In genomic region chr21:32257952-32258785, GRCh38 we compare ENCODE assay signal across 8 cellular contexts. TPM values are rescaled to one million over a fixed set of nuclear protein-coding genes. Genes with fewer than 3 reads are reported as not detected.
DNase-seq lines count a peak whose midpoint lies in the region; ATAC-seq and TF ChIP-seq lines count a peak whose summit lies in the region.

No MANE protein-coding gene starts in this region.

- H3K9me3 Mint-ChIP-seq in stimulated activated naive CD8-positive, alpha-beta T cell treated with anti-CD3 and anti-CD28 coated beads, Interleukin-15, amount 100 ng/mL, for 72 hours = no peaks in the 10 kb centered on the region

- H3K4me3 Mint-ChIP-seq in stimulated activated naive CD8-positive, alpha-beta T cell treated with anti-CD3 and anti-CD28 coated beads, Interleukin-15, amount 100 ng/mL, for 72 hours = no peak overlapping the region

- H3K27me3 ChIP-seq in right lobe of liver = no peaks in the 10 kb centered on the region

- H3K36me3 ChIP-seq in right lobe of liver = no peaks in the 10 kb centered on the region

- peak; percentile 68 to 85 (median 74) for TF ChIP-seq CTCF in right lobe of liver (IDR thresholded peaks at IDR 0.05)

- ATAC-seq in HG02642 (IDR thresholded peaks at IDR 0.05; ENCODE audit: poor library complexity, unreplicated experiment) (peak; percentile 71), right lobe of liver (peak; percentile 95 to 99 (median 96))
- ATAC-seq in stimulated activated naive CD8-positive, alpha-beta T cell treated with anti-CD3 and anti-CD28 coated beads, Interleukin-15, amount 100 ng/mL, for 72 hours = peak; percentile 79

- H3K27ac ChIP-seq in right lobe of liver = no peak overlapping the region

- DNase-seq in activated naive CD4-positive, alpha-beta T cell treated with Interleukin-2 at 50 U/mL for 16 hours = peak; percentile 38
- no peak for DNase-seq in activated naive CD4-positive, alpha-beta T cell (lab: John Stamatoyannopoulos, UW)
- peak; percentile 94 for DNase-seq in NCI-H1694 treated with DMSO at 0.1 percent for 48 hours (lab: John Stamatoyannopoulos, UW)
- DNase-seq in SW480 (ENCODE audit: low spot score) = peak; percentile 80
- peak; percentile 92 for DNase-seq in dermis blood vessel endothelial cell
- peak; percentile 53 to 69 (median 61) for DNase-seq in right lobe of liver
- peak; percentile 25 to 41 for DNase-seq in stimulated activated naive CD8-positive, alpha-beta T cell treated with anti-CD3 and anti-CD28 coated beads, Interleukin-15, amount 100 ng/mL, for 72 hours

- H3K4me3 ChIP-seq in right lobe of liver = no peak overlapping the region

- H3K4me1 ChIP-seq in right lobe of liver = no peaks in the 10 kb centered on the region

- peaks cover 5% of the 10 kb centered on the region for H3K4me1 Mint-ChIP-seq in stimulated activated naive CD8-positive, alpha-beta T cell treated with anti-CD3 and anti-CD28 coated beads, Interleukin-15, amount 100 ng/mL, for 72 hours

- WGBS in right lobe of liver (ENCODE audit: insufficient coverage, low coverage, low lambda C conversion rate, missing lambda C conversion rate) = 37% methylated on average over 16 of the region's 16 CpGs

- no peak overlapping the region for H3K27ac Mint-ChIP-seq in stimulated activated naive CD8-positive, alpha-beta T cell treated with anti-CD3 and anti-CD28 coated beads, Interleukin-15, amount 100 ng/mL, for 72 hours

- no peak for TF ChIP-seq POLR2A in right lobe of liver (IDR thresholded peaks at IDR 0.05)

- H3K9me3 ChIP-seq in right lobe of liver = no peaks in the 10 kb centered on the region

- peaks cover 9% of the 10 kb centered on the region for H3K27me3 Mint-ChIP-seq in stimulated activated naive CD8-positive, alpha-beta T cell treated with anti-CD3 and anti-CD28 coated beads, Interleukin-15, amount 100 ng/mL, for 72 hours

- intact Hi-C loops in right lobe of liver (cut with DNase I) = loop anchor here (5.0 to 10.0 kb wide), 3 partner anchors 393 to 473 kb away; no protein-coding TSS in a partner anchor

RNA-seq across cellular contexts. Expression of gene MIS18A, which starts 20.7 kb away (rescaled TPM):
- total RNA-seq in dermis blood vessel endothelial cell (6.8 and 11.3 TPM in 2 replicates), right lobe of liver (1 to 10 TPM; 1.2 to 5.1 (median 2.4) TPM)

RNA-seq across cellular contexts. Expression of gene MRAP, which starts 40.5 kb away (rescaled TPM):
- total RNA-seq in dermis blood vessel endothelial cell (not detected in 2 replicates), right lobe of liver (1 to 10 TPM in 3 of 6 experiments, under 1 TPM in 2, not detected in 1; 0.37 to 3.0 (median 1.7) TPM)

Comparison
In these comparisons a context has a peak if more than half of its experiments do, and no peak if none do; other contexts are left out.
1. DNase-seq: peak in activated naive CD4-positive, alpha-beta T cell treated with Interleukin-2 at 50 U/mL for 16 hours (single experiment), NCI-H1694 treated with DMSO at 0.1 percent for 48 hours (single experiment), SW480 (single experiment), dermis blood vessel endothelial cell (single experiment), right lobe of liver (3 of 3) and stimulated activated naive CD8-positive, alpha-beta T cell treated with anti-CD3 and anti-CD28 coated beads, Interleukin-15, amount 100 ng/mL, for 72 hours (2 of 2); none in activated naive CD4-positive, alpha-beta T cell (0 of 4).
2. Peak in every context shown above with its lines, with median percentiles within 50 percentile points of each other: ATAC-seq.